25 cellular contexts compared by ENCODE assay signal in genomic region chr7:69617364-69617763, GRCh38.
"Had no signal": no experiment of that assay in that cellular context is flagged by ENCODE, and none has a peak within 500 bp of the region (broad histone marks: within the 10 kb centered on the region; RNA-seq: fewer than 3 reads in every experiment).

No MANE protein-coding gene starts in this region.

- H3K27ac ChIP-seq: left ventricle myocardium inferior, sigmoid colon, testis, vagina, WERI-Rb-1 had no signal

- H3K27me3 ChIP-seq: sigmoid colon, testis, vagina had no signal

- H3K27ac Mint-ChIP-seq: activated CD8-positive, alpha-beta T cell treated with anti-CD3 and anti-CD28 coated beads, Interleukin-2, amount 10 ng/mL, durations not matched to agents 7 days and 5 days; activated naive CD4-positive, alpha-beta T cell treated with anti-CD3 and anti-CD28 coated beads, Interleukin-2, amount 50 U/mL, for 24 hours; dendritic cell treated with granulocyte-macrophage colony-stimulating factor and Interleukin-4, amounts not matched to agents 40 ng/mL and 50 ng/mL, for 4 days; nephron; stimulated activated naive B cell treated with anti-CD40 and anti-IgM and Interleukin-4, amounts not matched to agents 10 μg/mL and 1 μg/mL and 100 μg/mL, for 72 hours had no signal

- H3K4me2 ChIP-seq: smooth muscle cell had no signal

- H3K4me1 Mint-ChIP-seq: activated naive CD4-positive, alpha-beta T cell treated with anti-CD3 and anti-CD28 coated beads, Interleukin-2, amount 50 U/mL, for 24 hours had no signal

- H3K4me3 ChIP-seq: left ventricle myocardium inferior, sigmoid colon, smooth muscle cell, testis, vagina had no signal

- H3K9me3 ChIP-seq: left ventricle myocardium inferior, sigmoid colon, testis, vagina had no signal

- H3K27me3 Mint-ChIP-seq: brain; dendritic cell treated with granulocyte-macrophage colony-stimulating factor and Interleukin-4, amounts not matched to agents 40 ng/mL and 50 ng/mL, for 4 days; stimulated activated naive B cell treated with anti-CD40 and anti-IgM and Interleukin-4, amounts not matched to agents 10 μg/mL and 1 μg/mL and 100 μg/mL, for 72 hours had no signal

- H3K4me3 Mint-ChIP-seq: activated CD8-positive, alpha-beta T cell treated with anti-CD3 and anti-CD28 coated beads, Interleukin-2, amount 10 ng/mL, durations not matched to agents 7 days and 5 days; activated naive CD4-positive, alpha-beta T cell treated with anti-CD3 and anti-CD28 coated beads, Interleukin-2, amount 50 U/mL, for 24 hours; brain; dendritic cell treated with granulocyte-macrophage colony-stimulating factor and Interleukin-4, amounts not matched to agents 40 ng/mL and 50 ng/mL, for 4 days; nephron; stimulated activated naive B cell treated with anti-CD40 and anti-IgM and Interleukin-4, amounts not matched to agents 10 μg/mL and 1 μg/mL and 100 μg/mL, for 72 hours had no signal

- H3K9me3 Mint-ChIP-seq: activated naive CD4-positive, alpha-beta T cell treated with anti-CD3 and anti-CD28 coated beads, Interleukin-2, amount 50 U/mL, for 24 hours; brain; dendritic cell treated with granulocyte-macrophage colony-stimulating factor and Interleukin-4, amounts not matched to agents 40 ng/mL and 50 ng/mL, for 4 days; nephron; stimulated activated naive B cell treated with anti-CD40 and anti-IgM and Interleukin-4, amounts not matched to agents 10 μg/mL and 1 μg/mL and 100 μg/mL, for 72 hours had no signal

- H3K36me3 Mint-ChIP-seq: activated naive CD4-positive, alpha-beta T cell treated with anti-CD3 and anti-CD28 coated beads, Interleukin-2, amount 50 U/mL, for 24 hours; brain; stimulated activated naive B cell treated with anti-CD40 and anti-IgM and Interleukin-4, amounts not matched to agents 10 μg/mL and 1 μg/mL and 100 μg/mL, for 72 hours had no signal

- DNase-seq: activated CD4-positive, alpha-beta T cell treated with anti-CD3 and anti-CD28 coated beads for 1 hour; activated CD4-positive, alpha-beta T cell treated with anti-CD3 and anti-CD28 coated beads, Interleukin-2, amount 50 U/mL, for 1 hour; activated CD8-positive, alpha-beta T cell treated with anti-CD3 and anti-CD28 coated beads, Interleukin-2, amount 10 ng/mL, durations not matched to agents 7 days and 5 days; activated gamma-delta T cell treated with Interleukin-2 at 50 U/mL for 16 hours; aorta; caudate nucleus; effector CD8-positive, alpha-beta T cell; foreskin melanocyte; kidney glomerular epithelial cell; left ventricle myocardium inferior; nucleus accumbens; sigmoid colon; stimulated activated CD4-positive, alpha-beta T cell treated with anti-CD3 and anti-CD28 coated beads, Interleukin-15, amount 100 ng/mL, for 24 hours; stimulated activated CD8-positive, alpha-beta memory T cell treated with anti-CD3 and anti-CD28 coated beads, Interleukin-4, amount 100 ng/mL, for 48 hours; stimulated activated naive B cell treated with anti-CD40 and anti-IgM and Interleukin-4, amounts not matched to agents 10 μg/mL and 1 μg/mL and 100 μg/mL, for 72 hours; testis; trophoblast cell; WERI-Rb-1 had no signal

- H3K36me3 ChIP-seq: left ventricle myocardium inferior, sigmoid colon, vagina, WERI-Rb-1 had no signal

- H3K4me1 ChIP-seq: testis had no signal

- ATAC-seq: activated CD8-positive, alpha-beta T cell treated with anti-CD3 and anti-CD28 coated beads, Interleukin-2, amount 10 ng/mL, durations not matched to agents 7 days and 5 days; esophagus mucosa; stimulated activated naive B cell treated with anti-CD40 and anti-IgM and Interleukin-4, amounts not matched to agents 10 μg/mL and 1 μg/mL and 100 μg/mL, for 72 hours had no signal
